ENCODE assay signal across 8 cellular contexts in the genomic region with DNA sequence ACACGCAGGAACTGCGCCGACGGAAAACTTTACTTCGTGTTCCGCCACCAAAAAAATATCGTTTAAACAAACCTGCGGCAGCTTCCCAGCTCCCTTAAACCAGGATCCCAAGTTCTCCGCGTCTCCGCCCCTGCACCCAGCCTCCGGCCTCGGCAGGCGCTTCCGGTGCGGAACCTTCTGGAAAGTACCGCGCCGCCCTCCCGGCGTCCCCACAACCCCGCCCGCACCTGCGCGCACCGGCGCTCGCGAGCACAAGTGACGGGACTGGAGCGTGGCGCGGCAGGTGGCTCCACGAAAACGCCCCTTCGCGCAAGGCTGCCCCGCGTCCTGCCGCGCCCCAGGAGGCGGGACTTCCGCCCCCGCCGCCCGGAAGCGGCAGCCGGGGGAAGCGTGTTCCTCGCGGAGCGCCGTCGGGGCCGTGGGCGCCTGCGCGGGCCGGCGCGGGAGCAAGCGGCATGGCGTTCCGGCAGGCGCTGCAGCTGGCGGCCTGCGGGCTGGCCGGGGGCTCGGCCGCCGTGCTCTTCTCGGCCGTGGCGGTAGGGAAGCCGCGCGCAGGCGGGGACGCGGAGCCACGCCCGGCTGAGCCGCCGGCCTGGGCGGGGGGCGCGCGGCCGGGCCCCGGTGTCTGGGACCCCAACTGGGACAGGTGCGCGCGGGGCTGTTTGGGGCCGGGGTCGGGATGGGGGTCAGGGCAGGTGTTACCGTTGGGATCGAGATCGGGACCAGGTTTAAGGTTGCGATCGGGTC. TPM values are rescaled to one million over a fixed set of nuclear protein-coding genes. Genes with fewer than 3 reads are reported as not detected.
DNase-seq lines count a peak whose midpoint lies in the region; ATAC-seq, FAIRE-seq and TF ChIP-seq lines count a peak whose summit lies in the region.

Gene PGAM5, plus strand, starts transcription at position 421 of the 747 bp plus-strand sequence. Its CDS starts 35 bp downstream, at position 456.

- in situ Hi-C loops in endometrial microvascular endothelial cells (cut with HindIII; ENCODE audit: inconsistent ontology term, low pct_unique_long_range_greater_than_20kb, low sequenced_read_pairs) = no loop called here

- H3K27ac Mint-ChIP-seq in Calu3 (ENCODE audit: unreplicated experiment) (peak within 1 kb of the TSS; percentile 62), mesothelial cell of epicardium (peak within 1 kb of the TSS; percentile 88)
- peak within 1 kb of the TSS; percentile 81 for H3K27ac Mint-ChIP-seq in activated CD8-positive, alpha-beta memory T cell treated with anti-CD3 and anti-CD28 coated beads, Interleukin-2, amount 10 ng/mL, durations not matched to agents 7 days and 5 days

- H3K4me1 Mint-ChIP-seq in Calu3 (ENCODE audit: low read depth, unreplicated experiment) (no peaks in the 10 kb centered on the region), mesothelial cell of epicardium (peaks cover 4% of the 10 kb centered on the region)
- H3K4me1 Mint-ChIP-seq in activated CD8-positive, alpha-beta memory T cell treated with anti-CD3 and anti-CD28 coated beads, Interleukin-2, amount 10 ng/mL, durations not matched to agents 7 days and 5 days = peaks cover 23% of the 10 kb centered on the region

- peaks cover 82% of the 10 kb centered on the region for H3K36me3 Mint-ChIP-seq in Calu3 (ENCODE audit: insufficient read depth, unreplicated experiment)
- peaks cover 19% of the 10 kb centered on the region for H3K36me3 Mint-ChIP-seq in activated CD8-positive, alpha-beta memory T cell treated with anti-CD3 and anti-CD28 coated beads, Interleukin-2, amount 10 ng/mL, durations not matched to agents 7 days and 5 days
- H3K36me3 Mint-ChIP-seq in mesothelial cell of epicardium = peaks cover 13% of the 10 kb centered on the region

- TF ChIP-seq CTCF in Calu3 (IDR thresholded peaks at IDR 0.05; ENCODE audit: unreplicated experiment) = no peak
- TF ChIP-seq CTCF in mesothelial cell of epicardium (IDR thresholded peaks at IDR 0.05; ENCODE audit: unreplicated experiment) = no peak

- intact Hi-C loops in Calu3 (cut with micrococcal nuclease; ENCODE audit: unreplicated experiment) = no loop called here

- no TSS peak for BruUV-seq in Calu3 (replicated peaks; lab: Mats Ljungman, UMichigan)

- CTCF ChIA-PET in Calu3 (lab: Charles Lee) = no interaction called here
- CTCF ChIA-PET in activated CD8-positive, alpha-beta memory T cell treated with anti-CD3 and anti-CD28 coated beads, Interleukin-2, amount 10 ng/mL, durations not matched to agents 7 days and 5 days (lab: Charles Lee) = interaction anchor here (1.6 kb wide), 1 partner anchor 15 kb away, joined by 5 read pairs; no protein-coding TSS in a partner anchor

- peak within 1 kb of the TSS; percentile 68 for H3K4me3 Mint-ChIP-seq in Calu3 (ENCODE audit: low read depth, unreplicated experiment)
- H3K4me3 Mint-ChIP-seq in activated CD8-positive, alpha-beta memory T cell treated with anti-CD3 and anti-CD28 coated beads, Interleukin-2, amount 10 ng/mL, durations not matched to agents 7 days and 5 days = peak within 1 kb of the TSS; percentile 85
- peak within 1 kb of the TSS; percentile 83 for H3K4me3 Mint-ChIP-seq in mesothelial cell of epicardium

- peak; percentile 84 for ATAC-seq in GM21390 (IDR thresholded peaks at IDR 0.05; ENCODE audit: unreplicated experiment)
- peak; percentile 95 for ATAC-seq in activated CD8-positive, alpha-beta memory T cell treated with anti-CD3 and anti-CD28 coated beads, Interleukin-2, amount 10 ng/mL, durations not matched to agents 7 days and 5 days

- H3K27me3 Mint-ChIP-seq in Calu3 (ENCODE audit: unreplicated experiment) (no peaks in the 10 kb centered on the region), mesothelial cell of epicardium (ENCODE audit: low read depth) (no peaks in the 10 kb centered on the region)
- H3K27me3 Mint-ChIP-seq in activated CD8-positive, alpha-beta memory T cell treated with anti-CD3 and anti-CD28 coated beads, Interleukin-2, amount 10 ng/mL, durations not matched to agents 7 days and 5 days = no peaks in the 10 kb centered on the region

- DNase-seq in Calu3 (peak; percentile 93), HTR-8/SVneo (ENCODE audit: insufficient read length, low spot score) (peak; percentile 90), NOMO-1 treated with dmso at 0.1 percent for 144 hours (lab: John Stamatoyannopoulos, UW; ENCODE audit: unreplicated experiment) (peak; percentile 94), mesothelial cell of epicardium (ENCODE audit: low spot score in 2 of 2, unreplicated experiment in 2 of 2) (peak; percentile 73 to 81)
- peak; percentile 90 for DNase-seq in activated CD8-positive, alpha-beta memory T cell treated with anti-CD3 and anti-CD28 coated beads, Interleukin-2, amount 10 ng/mL, durations not matched to agents 7 days and 5 days
- DNase-seq in stimulated activated CD8-positive, alpha-beta memory T cell treated with anti-CD3 and anti-CD28 coated beads, Interleukin-15, amount 100 ng/mL, for 4 hours (ENCODE audit: low read depth in 2 of 2) = peak; percentile 83 to 84

- peak; percentile 80 for FAIRE-seq in HTR-8/SVneo (lab: Jason Lieb, UNC)

- H3K9me3 Mint-ChIP-seq in Calu3 (ENCODE audit: low read depth, unreplicated experiment) = no peaks in the 10 kb centered on the region
- H3K9me3 Mint-ChIP-seq in activated CD8-positive, alpha-beta memory T cell treated with anti-CD3 and anti-CD28 coated beads, Interleukin-2, amount 10 ng/mL, durations not matched to agents 7 days and 5 days (ENCODE audit: low read depth) = no peaks in the 10 kb centered on the region
- no peaks in the 10 kb centered on the region for H3K9me3 Mint-ChIP-seq in mesothelial cell of epicardium

RNA-seq across cellular contexts. Expression of gene PGAM5, which starts in this region (rescaled TPM):
- 100 and 101 TPM in 2 replicates for total RNA-seq in Calu3 (2022)
- 10 to 100 TPM; 59.6 to 70.1 TPM for total RNA-seq in activated CD8-positive, alpha-beta memory T cell treated with anti-CD3 and anti-CD28 coated beads, Interleukin-2, amount 10 ng/mL, durations not matched to agents 7 days and 5 days
- total RNA-seq in endometrial microvascular endothelial cells (ENCODE audit: inconsistent ontology term) = 59.4 TPM
- total RNA-seq in mesothelial cell of epicardium = 23.5 to 26.6 TPM (median 24.5 TPM) in 3 replicates

Comparison
In these comparisons a context has a peak if more than half of its experiments do, and no peak if none do; other contexts are left out.
1. Peak in every context shown above with its lines: DNase-seq and ATAC-seq.